In genomic region chr4:67158669-67159068, GRCh38 we compare ENCODE assay signal across 22 cellular contexts.
"Had no signal": no experiment of that assay in that cellular context is flagged by ENCODE, and none has a peak within 500 bp of the region (broad histone marks: within the 10 kb centered on the region; RNA-seq: fewer than 3 reads in every experiment).

No MANE protein-coding gene starts in this region.

- DNase-seq: dermis blood vessel endothelial cell; effector memory CD4-positive, alpha-beta T cell; foreskin melanocyte; left cardiac atrium; left lung; lower lobe of right lung; natural killer cell; pancreas; sigmoid colon; stimulated activated CD4-positive, alpha-beta T cell treated with anti-CD3 and anti-CD28 coated beads, Interleukin-2, amount 100 ng/mL, for 24 hours; stimulated activated CD4-positive, alpha-beta T cell treated with anti-CD3 and anti-CD28 coated beads, Interleukin-4, amount 100 ng/mL, for 24 hours; stimulated activated naive CD4-positive, alpha-beta T cell treated with Interleukin-2 at 50 U/mL for 16 hours; stomach; thyroid gland; trophoblast cell had no signal

- H3K4me1 ChIP-seq: esophagus muscularis mucosa, left lung, lower lobe of right lung, pancreas, sigmoid colon, stomach, thyroid gland, vagina had no signal

- H3K27me3 ChIP-seq: esophagus muscularis mucosa, hepatocyte, left lung, neutrophil, pancreas, sigmoid colon, stomach, thyroid gland, vagina had no signal

- ATAC-seq: left lung; lower lobe of right lung; natural killer cell; pancreas; stimulated activated effector memory CD8-positive, alpha-beta T cell treated with anti-CD3 and anti-CD28 coated beads, Interleukin-12 subunit alpha, Interleukin-12 subunit beta, amount 100 ng/mL, for 72 hours had no signal

- H3K9me3 ChIP-seq: esophagus muscularis mucosa, left lung, lower lobe of right lung, neutrophil, pancreas, sigmoid colon, stomach, thyroid gland, vagina had no signal

- H3K4me3 ChIP-seq: coronary artery, esophagus muscularis mucosa, hepatocyte, left lung, lower lobe of right lung, pancreas, sigmoid colon, stomach, thyroid gland, vagina had no signal

- FAIRE-seq: endothelial cell of umbilical vein, pancreas had no signal

- H3K27ac ChIP-seq: coronary artery, esophagus muscularis mucosa, hepatocyte, left lung, lower lobe of right lung, neutrophil, pancreas, sigmoid colon, stomach, thyroid gland, vagina had no signal

- H3K36me3 ChIP-seq: esophagus muscularis mucosa, left lung, lower lobe of right lung, neutrophil, pancreas, sigmoid colon, stomach, thyroid gland, vagina had no signal
